19 cellular contexts compared by ENCODE assay signal in the genomic region with DNA sequence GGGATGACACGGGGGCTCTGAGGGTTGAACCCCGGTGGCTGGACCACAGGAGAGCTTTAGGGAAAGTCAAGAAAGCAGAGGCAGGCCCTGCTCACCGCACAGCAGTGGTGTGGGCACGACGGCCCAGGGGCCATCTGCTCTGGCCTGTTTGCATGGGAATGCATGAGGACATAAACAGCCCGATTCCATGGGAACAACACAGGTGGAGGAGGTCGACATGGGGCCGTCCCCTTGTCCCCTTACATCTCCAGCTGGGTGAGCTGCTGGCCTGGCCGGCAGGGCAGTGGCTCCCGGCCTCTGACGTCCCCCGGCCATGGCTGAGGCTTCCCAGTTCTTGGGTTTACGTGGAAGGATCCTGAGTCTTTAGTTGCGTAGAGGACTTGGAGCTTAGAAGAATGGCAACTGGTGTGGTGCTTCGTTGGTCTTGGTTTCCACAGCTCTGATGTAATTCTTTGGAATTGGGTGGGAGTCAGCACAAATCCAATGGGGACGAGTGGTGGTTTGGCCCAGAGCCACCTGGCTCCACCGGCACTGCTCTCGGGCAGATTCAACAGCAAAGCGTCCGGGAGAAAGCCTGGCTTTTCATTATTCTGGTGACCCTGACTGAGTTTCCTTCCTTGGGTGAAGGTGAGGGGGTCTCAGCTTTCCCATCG.
DNase-seq lines count a peak whose midpoint lies in the region; ATAC-seq and TF ChIP-seq lines count a peak whose summit lies in the region.
"Had no signal": no experiment of that assay in that cellular context is flagged by ENCODE, and none has a peak within 500 bp of the region (broad histone marks: within the 10 kb centered on the region; RNA-seq: fewer than 3 reads in every experiment).

No MANE protein-coding gene starts in this region.

- no peak overlapping the region for H3K27ac ChIP-seq in mammary epithelial cell (ENCODE audit: insufficient read depth, low read depth, low read length)
- peak overlapping the region in 1 of 10 donors; percentile 85 for H3K27ac ChIP-seq in heart right ventricle
- H3K27ac ChIP-seq in osteoblast (ENCODE audit: low read depth, low read length), result no peak overlapping the region
- H3K27ac ChIP-seq in aorta (ENCODE audit: low read depth in 1 of 2, low read length in 2 of 2), result no peak overlapping the region
- H3K27ac ChIP-seq: 22Rv1 had no signal

- H3K4me3 Mint-ChIP-seq in MCF 10A (ENCODE audit: unreplicated experiment) (no peak overlapping the region), WTC11 (no peak overlapping the region)
- H3K4me3 Mint-ChIP-seq: activated CD4-positive, alpha-beta memory T cell treated with anti-CD3 and anti-CD28 coated beads, Interleukin-2, amount 10 ng/mL, durations not matched to agents 7 days and 5 days; CD4-positive, alpha-beta T cell had no signal

- POLR2A ChIA-PET in MCF 10A (lab: Yijun Ruan, JAX), result no interaction called here
- POLR2A ChIA-PET in WTC11 (lab: Charles Lee), result no interaction called here

- H3K36me3 ChIP-seq in mammary epithelial cell (ENCODE audit: insufficient read depth, low read length) (no peaks in the 10 kb centered on the region), heart right ventricle (no peaks in the 10 kb centered on the region), osteoblast (ENCODE audit: insufficient read depth, low read length) (no peaks in the 10 kb centered on the region), aorta (ENCODE audit: control insufficient read depth in 1 of 2, insufficient read depth in 2 of 2, low read length in 1 of 2) (no peaks in the 10 kb centered on the region)
- H3K36me3 ChIP-seq: HAP-1 had no signal

- no peak overlapping the region for H2AFZ ChIP-seq in mammary epithelial cell (ENCODE audit: low read depth, low read length)
- H2AFZ ChIP-seq in osteoblast (ENCODE audit: low read length), result no peak overlapping the region

- in situ Hi-C loops in mammary epithelial cell (cut with MboI; ENCODE audit: low sequenced_read_pairs in 2 of 2), result no loop called here

- H3K79me2 ChIP-seq in mammary epithelial cell (ENCODE audit: insufficient read depth, low read length) (no peaks in the 10 kb centered on the region), osteoblast (ENCODE audit: insufficient read depth, low read length) (no peaks in the 10 kb centered on the region)

- intact Hi-C loops in MCF 10A (cut with micrococcal nuclease) (no loop called here), mammary epithelial cell (cut with micrococcal nuclease) (no loop called here), heart right ventricle (cut with DNase I) (no loop called here), aorta (cut with DNase I) (no loop called here)

- no peaks in the 10 kb centered on the region for H3K4me1 ChIP-seq in mammary epithelial cell (ENCODE audit: insufficient read depth, low read length)
- H3K4me1 ChIP-seq in heart right ventricle, result peaks cover 0 to 41% (median 0%) of the 10 kb centered on the region in 9 donors
- peaks cover 17% of the 10 kb centered on the region for H3K4me1 ChIP-seq in osteoblast (ENCODE audit: insufficient read depth, low read length)
- no peaks in the 10 kb centered on the region for H3K4me1 ChIP-seq in aorta (ENCODE audit: control insufficient read depth in 1 of 2, insufficient read depth in 2 of 2, low read length in 2 of 2)
- H3K4me1 ChIP-seq: HAP-1 had no signal

- H3K4me3 ChIP-seq in mammary epithelial cell (replicated peaks in 1 of 3; ENCODE audit: insufficient read depth in 1 of 3, low read depth in 2 of 3, low read length in 3 of 3) (no peak overlapping the region), heart right ventricle (no peak overlapping the region), osteoblast (ENCODE audit: insufficient read depth, low read length) (no peak overlapping the region), aorta (ENCODE audit: low read length in 2 of 2) (no peak overlapping the region)
- H3K4me3 ChIP-seq: HAP-1, smooth muscle cell had no signal

- ATAC-seq in heart right ventricle (peak in 7 of 8 donors; percentile 44 to 72 (median 57)), aorta (ENCODE audit: low FRiP score) (peak; percentile 61), WTC11 (no peak)
- ATAC-seq: esophagus mucosa, SK-N-SH treated with all-trans-retinoic acid at 6 μM for 48 hours had no signal

- 43% methylated on average over 17 of the region's 21 CpGs for WGBS in mammary epithelial cell (ENCODE audit: low coverage, missing lambda C conversion rate)
- 64 to 71% methylated on average over 21 of the region's 21 CpGs for WGBS in heart right ventricle, 2 donors
- WGBS in aorta, 2 donors, result 56 to 60% methylated on average over 21 of the region's 21 CpGs

- H3K27ac Mint-ChIP-seq in MCF 10A (ENCODE audit: low read depth, unreplicated experiment) (no peak overlapping the region), WTC11 (no peak overlapping the region)
- H3K27ac Mint-ChIP-seq: activated CD4-positive, alpha-beta memory T cell treated with anti-CD3 and anti-CD28 coated beads, Interleukin-2, amount 10 ng/mL, durations not matched to agents 7 days and 5 days; CD4-positive, alpha-beta T cell had no signal

- H3K9me3 ChIP-seq in mammary epithelial cell (replicated peaks; ENCODE audit: insufficient read depth, low read length) (peaks cover 15% of the 10 kb centered on the region), heart right ventricle (no peaks in the 10 kb centered on the region), osteoblast (ENCODE audit: low read depth, low read length) (no peaks in the 10 kb centered on the region), aorta (ENCODE audit: control insufficient read depth, low read length) (no peaks in the 10 kb centered on the region)
- H3K9me3 ChIP-seq: HAP-1 had no signal

- no peak overlapping the region for H3K9ac ChIP-seq in mammary epithelial cell (ENCODE audit: insufficient read depth, low read length)

- peak; percentile 38 for DNase-seq in MCF 10A (ENCODE audit: unreplicated experiment)
- DNase-seq in mammary epithelial cell, result no peak
- peak; percentile 37 to 65 for DNase-seq in heart right ventricle
- DNase-seq in osteoblast (ENCODE audit: insufficient read length, low spot score, missing footprints), result peak; percentile 88
- DNase-seq in aorta, result peak; percentile 81 to 89
- no peak for DNase-seq in middle frontal gyrus (ENCODE audit: extremely low spot score, low spot score)
- DNase-seq in WTC11 (ENCODE audit: low spot score), result no peak
- no peak for DNase-seq in NCI-H748 (lab: John Stamatoyannopoulos, UW; ENCODE audit: unreplicated experiment)
- DNase-seq: activated CD4-positive, alpha-beta memory T cell treated with anti-CD3 and anti-CD28 coated beads, Interleukin-2, amount 10 ng/mL, durations not matched to agents 7 days and 5 days; CD4-positive, alpha-beta T cell; KG1; NCI-H1436; OCI-M1; stimulated activated naive CD4-positive, alpha-beta T cell treated with Interleukin-2 at 50 U/mL for 16 hours had no signal

- TF ChIP-seq CTCF in MCF 10A (IDR thresholded peaks at IDR 0.05; ENCODE audit: unreplicated experiment) (no peak), mammary epithelial cell (conservative IDR thresholded peaks at IDR 0.05 in 1 of 2, IDR thresholded peaks at IDR 0.05 in 1 of 2; ENCODE audit: extremely low read depth in 1 of 2, insufficient read depth in 1 of 2, low read depth in 1 of 2, low read length in 2 of 2) (no peak), heart right ventricle (IDR thresholded peaks at IDR 0.05) (no peak), osteoblast (IDR thresholded peaks at IDR 0.05; ENCODE audit: extremely low read depth, low read depth, low read length) (no peak), WTC11 (IDR thresholded peaks at IDR 0.05) (no peak)

- no peaks in the 10 kb centered on the region for H3K27me3 ChIP-seq in mammary epithelial cell (ENCODE audit: insufficient read depth, low read length)
- peaks cover 0 to 25% (median 0%) of the 10 kb centered on the region in 7 donors for H3K27me3 ChIP-seq in heart right ventricle
- no peaks in the 10 kb centered on the region for H3K27me3 ChIP-seq in osteoblast (ENCODE audit: insufficient read depth, low read length)
- H3K27me3 ChIP-seq in aorta (ENCODE audit: control insufficient read depth in 1 of 2, insufficient read depth in 2 of 2, low read length in 1 of 2), result no peaks in the 10 kb centered on the region

- BruUV-seq in MCF 10A (replicated peaks; lab: Mats Ljungman, UMichigan) (no TSS peak), mammary epithelial cell (replicated peaks; lab: Mats Ljungman, UMichigan) (no TSS peak)

- H3K36me3 Mint-ChIP-seq in MCF 10A (ENCODE audit: insufficient read depth, unreplicated experiment) (peaks cover 6% of the 10 kb centered on the region), WTC11 (peaks cover 6% of the 10 kb centered on the region; the same call in 1 of the 2 replicates)

- CTCF ChIA-PET in MCF 10A (lab: Yijun Ruan, JAX), result no interaction called here
- CTCF ChIA-PET in mammary epithelial cell (lab: Charles Lee; ENCODE audit: low non-redundant PET), result no interaction called here
- CTCF ChIA-PET in WTC11 (lab: Charles Lee), result no interaction called here

- H4K20me1 ChIP-seq in mammary epithelial cell (ENCODE audit: insufficient read depth, low read length) (no peaks in the 10 kb centered on the region), osteoblast (ENCODE audit: insufficient read depth, low read length) (no peaks in the 10 kb centered on the region)

- no peak overlapping the region for H3K4me2 ChIP-seq in mammary epithelial cell (ENCODE audit: insufficient read depth, low read depth, low read length)
- peak overlapping the region; percentile 55 for H3K4me2 ChIP-seq in osteoblast (ENCODE audit: insufficient read depth, low read length)
- H3K4me2 ChIP-seq: smooth muscle cell had no signal

- no peaks in the 10 kb centered on the region for H3K9me3 Mint-ChIP-seq in MCF 10A (ENCODE audit: unreplicated experiment)
- H3K9me3 Mint-ChIP-seq in WTC11, result peaks cover 21% of the 10 kb centered on the region
- H3K9me3 Mint-ChIP-seq: activated CD4-positive, alpha-beta memory T cell treated with anti-CD3 and anti-CD28 coated beads, Interleukin-2, amount 10 ng/mL, durations not matched to agents 7 days and 5 days; CD4-positive, alpha-beta T cell had no signal

- H3K27me3 Mint-ChIP-seq in MCF 10A (ENCODE audit: insufficient read depth, unreplicated experiment), result peaks cover 45% of the 10 kb centered on the region
- no peaks in the 10 kb centered on the region for H3K27me3 Mint-ChIP-seq in WTC11 (ENCODE audit: low read depth)

- H3K4me1 Mint-ChIP-seq in MCF 10A (ENCODE audit: insufficient read depth, unreplicated experiment) (no peaks in the 10 kb centered on the region), WTC11 (no peaks in the 10 kb centered on the region)
- H3K4me1 Mint-ChIP-seq: activated CD4-positive, alpha-beta memory T cell treated with anti-CD3 and anti-CD28 coated beads, Interleukin-2, amount 10 ng/mL, durations not matched to agents 7 days and 5 days had no signal

- dilution Hi-C loops in mammary epithelial cell (cut with HindIII; ENCODE audit: low sequenced_read_pairs), result no loop called here

Comparison
In these comparisons a context has a peak if more than half of its experiments do, and no peak if none do; other contexts are left out.
1. DNase-seq: peak in MCF 10A (single experiment), heart right ventricle (2 of 2), osteoblast (single experiment) and aorta (2 of 2); none in mammary epithelial cell (single experiment), middle frontal gyrus (single experiment), WTC11 (single experiment) and NCI-H748 (single experiment).